Comparison of ENCODE assay signal across 1 cellular context in the genomic region with DNA sequence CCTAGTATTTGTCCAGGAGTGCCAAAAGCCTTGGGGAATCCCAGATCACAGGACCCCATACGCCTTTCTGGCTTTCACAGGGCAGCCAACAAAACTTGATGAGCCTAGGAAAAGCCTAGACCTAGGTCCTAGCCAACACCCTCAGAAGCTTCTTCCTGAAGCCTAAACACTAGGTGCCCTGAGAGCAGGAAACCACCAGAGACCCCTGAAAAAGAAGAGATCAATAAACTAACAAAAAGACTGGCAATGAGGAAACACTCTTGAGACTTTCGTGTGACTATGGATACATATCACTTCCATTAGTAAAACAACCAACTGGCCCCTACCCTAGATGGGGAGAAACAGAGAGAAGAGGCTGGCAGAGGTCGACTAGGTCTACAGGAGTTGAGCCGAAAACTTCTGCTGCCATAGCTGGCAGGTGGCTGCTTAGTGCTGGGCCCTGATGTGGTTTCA.
TF ChIP-seq lines count a peak whose summit lies in the region.

No MANE protein-coding gene starts in this region.

TF ChIP-seq in liver, 16 proteins besides CTCF, POLR2A, EP300 and RAD21 (continued from another document):
- TF ChIP-seq, protein P1, sequence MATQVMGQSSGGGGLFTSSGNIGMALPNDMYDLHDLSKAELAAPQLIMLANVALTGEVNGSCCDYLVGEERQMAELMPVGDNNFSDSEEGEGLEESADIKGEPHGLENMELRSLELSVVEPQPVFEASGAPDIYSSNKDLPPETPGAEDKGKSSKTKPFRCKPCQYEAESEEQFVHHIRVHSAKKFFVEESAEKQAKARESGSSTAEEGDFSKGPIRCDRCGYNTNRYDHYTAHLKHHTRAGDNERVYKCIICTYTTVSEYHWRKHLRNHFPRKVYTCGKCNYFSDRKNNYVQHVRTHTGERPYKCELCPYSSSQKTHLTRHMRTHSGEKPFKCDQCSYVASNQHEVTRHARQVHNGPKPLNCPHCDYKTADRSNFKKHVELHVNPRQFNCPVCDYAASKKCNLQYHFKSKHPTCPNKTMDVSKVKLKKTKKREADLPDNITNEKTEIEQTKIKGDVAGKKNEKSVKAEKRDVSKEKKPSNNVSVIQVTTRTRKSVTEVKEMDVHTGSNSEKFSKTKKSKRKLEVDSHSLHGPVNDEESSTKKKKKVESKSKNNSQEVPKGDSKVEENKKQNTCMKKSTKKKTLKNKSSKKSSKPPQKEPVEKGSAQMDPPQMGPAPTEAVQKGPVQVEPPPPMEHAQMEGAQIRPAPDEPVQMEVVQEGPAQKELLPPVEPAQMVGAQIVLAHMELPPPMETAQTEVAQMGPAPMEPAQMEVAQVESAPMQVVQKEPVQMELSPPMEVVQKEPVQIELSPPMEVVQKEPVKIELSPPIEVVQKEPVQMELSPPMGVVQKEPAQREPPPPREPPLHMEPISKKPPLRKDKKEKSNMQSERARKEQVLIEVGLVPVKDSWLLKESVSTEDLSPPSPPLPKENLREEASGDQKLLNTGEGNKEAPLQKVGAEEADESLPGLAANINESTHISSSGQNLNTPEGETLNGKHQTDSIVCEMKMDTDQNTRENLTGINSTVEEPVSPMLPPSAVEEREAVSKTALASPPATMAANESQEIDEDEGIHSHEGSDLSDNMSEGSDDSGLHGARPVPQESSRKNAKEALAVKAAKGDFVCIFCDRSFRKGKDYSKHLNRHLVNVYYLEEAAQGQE (IDR thresholded peaks at IDR 0.05), result no peak
- no peak for TF ChIP-seq SP1 (IDR thresholded peaks at IDR 0.05)
- no peak for TF ChIP-seq HNF4A (conservative IDR thresholded peaks at IDR 0.05)
- TF ChIP-seq NR2F2 (IDR thresholded peaks at IDR 0.05), result no peak
- TF ChIP-seq JUND (IDR thresholded peaks at IDR 0.05), result no peak
TF ChIP-seq in liver: peak in this region for 0.
